Comparison of ENCODE assay signal across 1 cellular context in genomic region chr12:34402899-34403705, GRCh38.
TF ChIP-seq lines count a peak whose summit lies in the region.

No MANE protein-coding gene starts in this region.

TF ChIP-seq in GM23338, 12 proteins besides CTCF, POLR2A, EP300 and RAD21 (continued from another document):
- no peak for TF ChIP-seq ZNF462 (CRISPR knock-in tag; IDR thresholded peaks at IDR 0.05)
- TF ChIP-seq EZH2 (IDR thresholded peaks at IDR 0.05; ENCODE audit: low read depth, unreplicated experiment) = no peak
- TF ChIP-seq ZNF331 (CRISPR knock-in tag; IDR thresholded peaks at IDR 0.05; ENCODE audit: low read depth) = no peak
- TF ChIP-seq EZH2phosphoT487 (IDR thresholded peaks at IDR 0.05; ENCODE audit: unreplicated experiment) = no peak
- TF ChIP-seq POLR2AphosphoS5 (IDR thresholded peaks at IDR 0.05; ENCODE audit: low read depth) = no peak
